In the genomic region with DNA sequence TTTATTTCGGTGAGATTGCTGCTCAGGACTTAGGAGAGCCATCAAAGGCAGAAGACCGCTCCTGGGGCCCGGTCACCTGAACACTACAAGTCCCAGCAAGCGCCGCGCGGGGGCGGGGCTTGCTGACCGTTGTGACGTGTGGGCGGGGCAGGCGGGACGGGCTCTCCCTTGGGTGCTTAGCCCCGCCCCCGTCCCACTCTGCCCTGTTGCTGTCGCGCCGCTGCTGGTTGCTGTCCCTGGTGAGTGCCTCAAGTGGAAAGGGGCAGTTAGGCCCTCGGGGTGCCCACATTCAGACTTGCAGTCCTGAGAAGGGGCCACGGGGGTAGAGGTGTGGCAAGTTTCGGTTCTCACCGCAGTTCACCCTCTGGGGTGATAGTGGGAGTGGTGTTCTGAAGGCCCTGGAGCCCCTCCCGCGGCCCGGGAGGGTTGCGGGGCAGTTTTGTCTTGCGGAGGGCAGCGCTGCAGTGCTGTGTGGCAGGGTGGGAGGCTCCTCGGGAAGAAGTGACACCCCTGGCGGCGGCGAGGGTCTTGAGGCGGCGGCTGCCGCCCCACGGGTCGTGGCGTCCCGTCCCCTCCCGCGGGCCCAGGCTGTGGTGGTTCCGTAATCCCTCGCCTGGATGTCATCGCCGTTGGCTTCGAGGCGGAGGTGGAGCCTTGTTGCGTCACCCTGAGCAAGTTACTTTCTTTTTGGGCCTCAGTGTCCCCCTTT, we compare ENCODE assay signal across 8 cellular contexts. TPM values are rescaled to one million over a fixed set of nuclear protein-coding genes. Genes with fewer than 3 reads are reported as not detected.
DNase-seq lines count a peak whose midpoint lies in the region; ATAC-seq and TF ChIP-seq lines count a peak whose summit lies in the region.

A gene with protein sequence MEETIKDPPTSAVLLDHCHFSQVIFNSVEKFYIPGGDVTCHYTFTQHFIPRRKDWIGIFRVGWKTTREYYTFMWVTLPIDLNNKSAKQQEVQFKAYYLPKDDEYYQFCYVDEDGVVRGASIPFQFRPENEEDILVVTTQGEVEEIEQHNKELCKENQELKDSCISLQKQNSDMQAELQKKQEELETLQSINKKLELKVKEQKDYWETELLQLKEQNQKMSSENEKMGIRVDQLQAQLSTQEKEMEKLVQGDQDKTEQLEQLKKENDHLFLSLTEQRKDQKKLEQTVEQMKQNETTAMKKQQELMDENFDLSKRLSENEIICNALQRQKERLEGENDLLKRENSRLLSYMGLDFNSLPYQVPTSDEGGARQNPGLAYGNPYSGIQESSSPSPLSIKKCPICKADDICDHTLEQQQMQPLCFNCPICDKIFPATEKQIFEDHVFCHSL (plus strand): TSS at position 196 of the 709 bp plus-strand sequence. CDS start 10,673 bp downstream, outside the sequence.

- H3K27ac ChIP-seq in temporal lobe (ENCODE audit: low read depth, low read length): peak within 1 kb of the TSS; percentile 62

- ATAC-seq in HG02571 (IDR thresholded peaks at IDR 0.05; ENCODE audit: unreplicated experiment): peak; percentile 79
- ATAC-seq in SK-N-SH treated with all-trans-retinoic acid at 6 μM for 48 hours: peak; percentile 96
- peak; percentile 97 for ATAC-seq in omental fat pad (ENCODE audit: low FRiP score)

- DNase-seq in NCI-H1092 treated with DMSO at 0.1 percent for 48 hours (lab: John Stamatoyannopoulos, UW) (peak; percentile 86), germinal center (ENCODE audit: low spot score) (peak; percentile 94), omental fat pad (ENCODE audit: low spot score) (peak; percentile 85)
- DNase-seq in activated naive CD4-positive, alpha-beta T cell treated with anti-CD3 and anti-CD28 coated beads, Interleukin-2, amount 50 U/mL, for 16 hours: peak; percentile 82

- H3K4me3 ChIP-seq in GM08714 (ENCODE audit: low read length): peak within 1 kb of the TSS; percentile 91

- no peak for TF ChIP-seq CTCF in omental fat pad (IDR thresholded peaks at IDR 0.05)

TF ChIP-seq in SK-N-SH treated with all-trans-retinoic acid at 6 μM for 48 hours, 23 proteins besides CTCF, POLR2A, EP300 and RAD21:
- no peak for TF ChIP-seq ZC3H10 (CRISPR knock-in tag; IDR thresholded peaks at IDR 0.05)
- TF ChIP-seq, protein P1, sequence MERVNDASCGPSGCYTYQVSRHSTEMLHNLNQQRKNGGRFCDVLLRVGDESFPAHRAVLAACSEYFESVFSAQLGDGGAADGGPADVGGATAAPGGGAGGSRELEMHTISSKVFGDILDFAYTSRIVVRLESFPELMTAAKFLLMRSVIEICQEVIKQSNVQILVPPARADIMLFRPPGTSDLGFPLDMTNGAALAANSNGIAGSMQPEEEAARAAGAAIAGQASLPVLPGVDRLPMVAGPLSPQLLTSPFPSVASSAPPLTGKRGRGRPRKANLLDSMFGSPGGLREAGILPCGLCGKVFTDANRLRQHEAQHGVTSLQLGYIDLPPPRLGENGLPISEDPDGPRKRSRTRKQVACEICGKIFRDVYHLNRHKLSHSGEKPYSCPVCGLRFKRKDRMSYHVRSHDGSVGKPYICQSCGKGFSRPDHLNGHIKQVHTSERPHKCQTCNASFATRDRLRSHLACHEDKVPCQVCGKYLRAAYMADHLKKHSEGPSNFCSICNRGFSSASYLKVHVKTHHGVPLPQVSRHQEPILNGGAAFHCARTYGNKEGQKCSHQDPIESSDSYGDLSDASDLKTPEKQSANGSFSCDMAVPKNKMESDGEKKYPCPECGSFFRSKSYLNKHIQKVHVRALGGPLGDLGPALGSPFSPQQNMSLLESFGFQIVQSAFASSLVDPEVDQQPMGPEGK (CRISPR knock-in tag; IDR thresholded peaks at IDR 0.05; ENCODE audit: borderline replicate concordance): no peak; the same call in 1 of the 2 replicates
TF ChIP-seq in SK-N-SH treated with all-trans-retinoic acid at 6 μM for 48 hours: peak in this region for 0.

RNA-seq across cellular contexts. Expression of the gene that starts here (rescaled TPM):
- total RNA-seq in omental fat pad: 100 to 1,000 TPM; 107 to 356 (median 135) TPM
- total RNA-seq in temporal lobe: 16.5 TPM

Comparison
In these comparisons a context has a peak if more than half of its experiments do, and no peak if none do; other contexts are left out.
1. Peak in every context shown above with its lines: DNase-seq, ATAC-seq, H3K4me3 ChIP-seq and H3K27ac ChIP-seq.